In genomic region chr2:100632759-100633158, GRCh38 we compare ENCODE assay signal across 1 cellular context.
TF ChIP-seq lines count a peak whose summit lies in the region.

No MANE protein-coding gene starts in this region.

TF ChIP-seq in K562, 482 proteins besides CTCF, POLR2A, EP300 and RAD21 (continued from another document):
- TF ChIP-seq BRF2 (IDR thresholded peaks at IDR 0.05; ENCODE audit: borderline replicate concordance, insufficient read depth, insufficient read length): no peak
- 0 out of 2 replicates have a peak, but pooled peaks have one; percentile 19 for TF ChIP-seq CBFA2T3 (IDR thresholded peaks at IDR 0.05)
- TF ChIP-seq ARID1B (IDR thresholded peaks at IDR 0.05): 0 out of 2 replicates have a peak, but pooled peaks have one; percentile 20
- no peak for TF ChIP-seq ZNF561 (CRISPR knock-in tag; conservative IDR thresholded peaks at IDR 0.05)
- peak in 1 of 2 experiments; percentile 27; a peak in 1 of 4 replicates for TF ChIP-seq NRF1 (conservative IDR thresholded peaks at IDR 0.05 in 1 of 2, IDR thresholded peaks at IDR 0.05 in 1 of 2)
